In genomic region chr17:5798104-5798503, GRCh38 we compare ENCODE assay signal across 2 cellular contexts.
TF ChIP-seq lines count a peak whose summit lies in the region.

No MANE protein-coding gene starts in this region.

TF ChIP-seq in H1, 55 proteins besides CTCF, POLR2A, EP300 and RAD21:
- TF ChIP-seq, protein P1, sequence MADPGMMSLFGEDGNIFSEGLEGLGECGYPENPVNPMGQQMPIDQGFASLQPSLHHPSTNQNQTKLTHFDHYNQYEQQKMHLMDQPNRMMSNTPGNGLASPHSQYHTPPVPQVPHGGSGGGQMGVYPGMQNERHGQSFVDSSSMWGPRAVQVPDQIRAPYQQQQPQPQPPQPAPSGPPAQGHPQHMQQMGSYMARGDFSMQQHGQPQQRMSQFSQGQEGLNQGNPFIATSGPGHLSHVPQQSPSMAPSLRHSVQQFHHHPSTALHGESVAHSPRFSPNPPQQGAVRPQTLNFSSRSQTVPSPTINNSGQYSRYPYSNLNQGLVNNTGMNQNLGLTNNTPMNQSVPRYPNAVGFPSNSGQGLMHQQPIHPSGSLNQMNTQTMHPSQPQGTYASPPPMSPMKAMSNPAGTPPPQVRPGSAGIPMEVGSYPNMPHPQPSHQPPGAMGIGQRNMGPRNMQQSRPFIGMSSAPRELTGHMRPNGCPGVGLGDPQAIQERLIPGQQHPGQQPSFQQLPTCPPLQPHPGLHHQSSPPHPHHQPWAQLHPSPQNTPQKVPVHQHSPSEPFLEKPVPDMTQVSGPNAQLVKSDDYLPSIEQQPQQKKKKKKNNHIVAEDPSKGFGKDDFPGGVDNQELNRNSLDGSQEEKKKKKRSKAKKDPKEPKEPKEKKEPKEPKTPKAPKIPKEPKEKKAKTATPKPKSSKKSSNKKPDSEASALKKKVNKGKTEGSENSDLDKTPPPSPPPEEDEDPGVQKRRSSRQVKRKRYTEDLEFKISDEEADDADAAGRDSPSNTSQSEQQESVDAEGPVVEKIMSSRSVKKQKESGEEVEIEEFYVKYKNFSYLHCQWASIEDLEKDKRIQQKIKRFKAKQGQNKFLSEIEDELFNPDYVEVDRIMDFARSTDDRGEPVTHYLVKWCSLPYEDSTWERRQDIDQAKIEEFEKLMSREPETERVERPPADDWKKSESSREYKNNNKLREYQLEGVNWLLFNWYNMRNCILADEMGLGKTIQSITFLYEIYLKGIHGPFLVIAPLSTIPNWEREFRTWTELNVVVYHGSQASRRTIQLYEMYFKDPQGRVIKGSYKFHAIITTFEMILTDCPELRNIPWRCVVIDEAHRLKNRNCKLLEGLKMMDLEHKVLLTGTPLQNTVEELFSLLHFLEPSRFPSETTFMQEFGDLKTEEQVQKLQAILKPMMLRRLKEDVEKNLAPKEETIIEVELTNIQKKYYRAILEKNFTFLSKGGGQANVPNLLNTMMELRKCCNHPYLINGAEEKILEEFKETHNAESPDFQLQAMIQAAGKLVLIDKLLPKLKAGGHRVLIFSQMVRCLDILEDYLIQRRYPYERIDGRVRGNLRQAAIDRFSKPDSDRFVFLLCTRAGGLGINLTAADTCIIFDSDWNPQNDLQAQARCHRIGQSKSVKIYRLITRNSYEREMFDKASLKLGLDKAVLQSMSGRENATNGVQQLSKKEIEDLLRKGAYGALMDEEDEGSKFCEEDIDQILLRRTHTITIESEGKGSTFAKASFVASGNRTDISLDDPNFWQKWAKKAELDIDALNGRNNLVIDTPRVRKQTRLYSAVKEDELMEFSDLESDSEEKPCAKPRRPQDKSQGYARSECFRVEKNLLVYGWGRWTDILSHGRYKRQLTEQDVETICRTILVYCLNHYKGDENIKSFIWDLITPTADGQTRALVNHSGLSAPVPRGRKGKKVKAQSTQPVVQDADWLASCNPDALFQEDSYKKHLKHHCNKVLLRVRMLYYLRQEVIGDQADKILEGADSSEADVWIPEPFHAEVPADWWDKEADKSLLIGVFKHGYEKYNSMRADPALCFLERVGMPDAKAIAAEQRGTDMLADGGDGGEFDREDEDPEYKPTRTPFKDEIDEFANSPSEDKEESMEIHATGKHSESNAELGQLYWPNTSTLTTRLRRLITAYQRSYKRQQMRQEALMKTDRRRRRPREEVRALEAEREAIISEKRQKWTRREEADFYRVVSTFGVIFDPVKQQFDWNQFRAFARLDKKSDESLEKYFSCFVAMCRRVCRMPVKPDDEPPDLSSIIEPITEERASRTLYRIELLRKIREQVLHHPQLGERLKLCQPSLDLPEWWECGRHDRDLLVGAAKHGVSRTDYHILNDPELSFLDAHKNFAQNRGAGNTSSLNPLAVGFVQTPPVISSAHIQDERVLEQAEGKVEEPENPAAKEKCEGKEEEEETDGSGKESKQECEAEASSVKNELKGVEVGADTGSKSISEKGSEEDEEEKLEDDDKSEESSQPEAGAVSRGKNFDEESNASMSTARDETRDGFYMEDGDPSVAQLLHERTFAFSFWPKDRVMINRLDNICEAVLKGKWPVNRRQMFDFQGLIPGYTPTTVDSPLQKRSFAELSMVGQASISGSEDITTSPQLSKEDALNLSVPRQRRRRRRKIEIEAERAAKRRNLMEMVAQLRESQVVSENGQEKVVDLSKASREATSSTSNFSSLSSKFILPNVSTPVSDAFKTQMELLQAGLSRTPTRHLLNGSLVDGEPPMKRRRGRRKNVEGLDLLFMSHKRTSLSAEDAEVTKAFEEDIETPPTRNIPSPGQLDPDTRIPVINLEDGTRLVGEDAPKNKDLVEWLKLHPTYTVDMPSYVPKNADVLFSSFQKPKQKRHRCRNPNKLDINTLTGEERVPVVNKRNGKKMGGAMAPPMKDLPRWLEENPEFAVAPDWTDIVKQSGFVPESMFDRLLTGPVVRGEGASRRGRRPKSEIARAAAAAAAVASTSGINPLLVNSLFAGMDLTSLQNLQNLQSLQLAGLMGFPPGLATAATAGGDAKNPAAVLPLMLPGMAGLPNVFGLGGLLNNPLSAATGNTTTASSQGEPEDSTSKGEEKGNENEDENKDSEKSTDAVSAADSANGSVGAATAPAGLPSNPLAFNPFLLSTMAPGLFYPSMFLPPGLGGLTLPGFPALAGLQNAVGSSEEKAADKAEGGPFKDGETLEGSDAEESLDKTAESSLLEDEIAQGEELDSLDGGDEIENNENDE (IDR thresholded peaks at IDR 0.05; ENCODE audit: insufficient replicate concordance, low read length) = no peak
- TF ChIP-seq GABPA (IDR thresholded peaks at IDR 0.05; ENCODE audit: borderline replicate concordance, insufficient read depth, low read length) (no peak), RXRA (IDR thresholded peaks at IDR 0.05; ENCODE audit: insufficient read depth, low read depth, low read length) (no peak), SIX5 (IDR thresholded peaks at IDR 0.05; ENCODE audit: low read depth, low read length) (no peak), GTF2F1 (IDR thresholded peaks at IDR 0.05; ENCODE audit: borderline replicate concordance, low read depth, low read length) (no peak), BRCA1 (IDR thresholded peaks at IDR 0.05; ENCODE audit: low read depth, low read length) (no peak), SUZ12 (IDR thresholded peaks at IDR 0.05; ENCODE audit: low read length) (no peak), JUN (IDR thresholded peaks at IDR 0.05; ENCODE audit: low read depth, low read length) (no peak), RFX5 (IDR thresholded peaks at IDR 0.05; ENCODE audit: borderline replicate concordance, low read depth, low read length) (no peak), KDM1A (IDR thresholded peaks at IDR 0.05; ENCODE audit: borderline replicate concordance, low read length) (no peak), YY1 (IDR thresholded peaks at IDR 0.05; ENCODE audit: low read depth, low read length) (no peak), RBBP5 (IDR thresholded peaks at IDR 0.05; ENCODE audit: borderline replicate concordance, low read depth, low read length) (no peak), SIRT6 (IDR thresholded peaks at IDR 0.05; ENCODE audit: low read length) (no peak), POLR2AphosphoS5 (IDR thresholded peaks at IDR 0.05; ENCODE audit: low read depth, low read length) (no peak), SP2 (IDR thresholded peaks at IDR 0.05; ENCODE audit: low read length) (no peak), KDM4A (IDR thresholded peaks at IDR 0.05; ENCODE audit: low read depth, low read length, severe bottlenecking) (no peak), SAP30 (IDR thresholded peaks at IDR 0.05; ENCODE audit: insufficient read depth, insufficient replicate concordance, low read length) (no peak)
- TF ChIP-seq, protein P2, sequence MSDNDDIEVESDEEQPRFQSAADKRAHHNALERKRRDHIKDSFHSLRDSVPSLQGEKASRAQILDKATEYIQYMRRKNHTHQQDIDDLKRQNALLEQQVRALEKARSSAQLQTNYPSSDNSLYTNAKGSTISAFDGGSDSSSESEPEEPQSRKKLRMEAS (IDR thresholded peaks at IDR 0.05) = no peak
- TF ChIP-seq, protein P3, sequence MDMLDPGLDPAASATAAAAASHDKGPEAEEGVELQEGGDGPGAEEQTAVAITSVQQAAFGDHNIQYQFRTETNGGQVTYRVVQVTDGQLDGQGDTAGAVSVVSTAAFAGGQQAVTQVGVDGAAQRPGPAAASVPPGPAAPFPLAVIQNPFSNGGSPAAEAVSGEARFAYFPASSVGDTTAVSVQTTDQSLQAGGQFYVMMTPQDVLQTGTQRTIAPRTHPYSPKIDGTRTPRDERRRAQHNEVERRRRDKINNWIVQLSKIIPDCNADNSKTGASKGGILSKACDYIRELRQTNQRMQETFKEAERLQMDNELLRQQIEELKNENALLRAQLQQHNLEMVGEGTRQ (IDR thresholded peaks at IDR 0.05; ENCODE audit: low read length) = no peak

TF ChIP-seq in GM12891, 5 proteins besides CTCF, POLR2A, EP300 and RAD21 (continued from another document):
- no peak for TF ChIP-seq PAX5 (IDR thresholded peaks at IDR 0.05; ENCODE audit: insufficient read depth, low read length, severe bottlenecking)
- TF ChIP-seq POU2F2 (IDR thresholded peaks at IDR 0.05; ENCODE audit: low read depth, low read length) = no peak
